In the genomic region with DNA sequence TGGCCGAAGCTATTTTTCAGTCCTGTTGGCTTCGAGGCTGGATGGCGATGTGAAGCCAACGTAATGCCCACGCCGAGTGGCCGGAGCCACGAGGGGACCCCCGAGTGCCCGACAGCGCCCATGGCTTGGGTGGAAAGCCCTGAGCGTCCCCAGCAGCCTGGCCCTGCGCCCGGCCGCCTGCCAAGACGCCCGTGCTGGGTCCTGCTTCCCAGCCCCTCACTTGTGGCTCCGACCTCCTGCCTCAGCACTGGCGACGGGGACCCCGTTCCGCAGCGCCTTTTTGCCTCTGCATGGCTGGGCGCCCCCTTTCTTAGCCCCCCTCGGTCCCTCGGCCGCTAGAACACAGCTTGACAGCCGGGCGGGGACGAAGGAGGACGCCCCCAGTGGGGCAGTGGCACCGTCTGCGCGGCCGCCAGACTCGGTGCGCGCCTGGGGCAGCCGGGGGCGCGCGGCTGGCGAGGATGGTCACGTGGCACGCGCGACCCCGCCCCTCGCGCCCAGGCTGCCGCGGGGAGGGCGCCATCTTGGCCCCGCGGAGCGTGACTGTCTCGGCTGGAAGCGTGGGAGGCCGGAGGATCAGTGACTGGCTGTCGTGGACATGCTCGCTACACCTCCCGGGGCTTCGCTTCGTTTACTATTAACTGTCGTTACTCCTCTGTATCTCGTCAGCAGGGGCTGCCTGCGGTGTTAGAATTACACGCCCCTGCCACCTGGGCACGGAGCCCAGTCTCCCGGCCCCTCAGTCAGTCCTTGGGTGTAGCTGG, we compare ENCODE assay signal across 1 cellular context.
A peak's percentile ranks its signal among the peaks of the same experiment; 100 is the strongest.
TF ChIP-seq lines count a peak whose summit lies in the region.

No MANE protein-coding gene starts in this region.

TF ChIP-seq in WTC11, 78 proteins besides CTCF, POLR2A, EP300 and RAD21 (continued from another document and continues in another):
- TF ChIP-seq, protein P1, sequence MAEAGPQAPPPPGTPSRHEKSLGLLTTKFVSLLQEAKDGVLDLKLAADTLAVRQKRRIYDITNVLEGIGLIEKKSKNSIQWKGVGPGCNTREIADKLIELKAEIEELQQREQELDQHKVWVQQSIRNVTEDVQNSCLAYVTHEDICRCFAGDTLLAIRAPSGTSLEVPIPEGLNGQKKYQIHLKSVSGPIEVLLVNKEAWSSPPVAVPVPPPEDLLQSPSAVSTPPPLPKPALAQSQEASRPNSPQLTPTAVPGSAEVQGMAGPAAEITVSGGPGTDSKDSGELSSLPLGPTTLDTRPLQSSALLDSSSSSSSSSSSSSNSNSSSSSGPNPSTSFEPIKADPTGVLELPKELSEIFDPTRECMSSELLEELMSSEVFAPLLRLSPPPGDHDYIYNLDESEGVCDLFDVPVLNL (CRISPR knock-in tag; IDR thresholded peaks at IDR 0.05; ENCODE audit: borderline replicate concordance, low read depth), result peak; percentile 56; the same call in 1 of the 2 replicates
- TF ChIP-seq, protein P2, sequence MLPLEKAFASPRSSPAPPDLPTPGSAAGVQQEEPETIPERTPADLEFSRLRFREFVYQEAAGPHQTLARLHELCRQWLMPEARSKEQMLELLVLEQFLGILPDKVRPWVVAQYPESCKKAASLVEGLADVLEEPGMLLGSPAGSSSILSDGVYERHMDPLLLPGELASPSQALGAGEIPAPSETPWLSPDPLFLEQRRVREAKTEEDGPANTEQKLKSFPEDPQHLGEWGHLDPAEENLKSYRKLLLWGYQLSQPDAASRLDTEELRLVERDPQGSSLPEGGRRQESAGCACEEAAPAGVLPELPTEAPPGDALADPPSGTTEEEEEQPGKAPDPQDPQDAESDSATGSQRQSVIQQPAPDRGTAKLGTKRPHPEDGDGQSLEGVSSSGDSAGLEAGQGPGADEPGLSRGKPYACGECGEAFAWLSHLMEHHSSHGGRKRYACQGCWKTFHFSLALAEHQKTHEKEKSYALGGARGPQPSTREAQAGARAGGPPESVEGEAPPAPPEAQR (CRISPR knock-in tag; IDR thresholded peaks at IDR 0.05), result no peak
- TF ChIP-seq NFE2L1 (CRISPR knock-in tag; IDR thresholded peaks at IDR 0.05) (no peak), HMGA2 (CRISPR knock-in tag; IDR thresholded peaks at IDR 0.05) (no peak), ZNF317 (CRISPR knock-in tag; IDR thresholded peaks at IDR 0.05; ENCODE audit: borderline replicate concordance, low read depth) (0 out of 2 replicates have a peak, but pooled peaks have one; percentile 40), OVOL2 (CRISPR knock-in tag; IDR thresholded peaks at IDR 0.05; ENCODE audit: borderline replicate concordance) (no peak), ETV6 (CRISPR knock-in tag; IDR thresholded peaks at IDR 0.05) (no peak; the same call in 1 of the 2 replicates), JAZF1 (CRISPR knock-in tag; IDR thresholded peaks at IDR 0.05) (no peak), FOXP1 (CRISPR knock-in tag; IDR thresholded peaks at IDR 0.05; ENCODE audit: borderline replicate concordance) (peak; percentile 79; the same call in 1 of the 2 replicates), RELA (CRISPR knock-in tag; IDR thresholded peaks at IDR 0.05; ENCODE audit: borderline replicate concordance) (no peak), JUN (CRISPR knock-in tag; IDR thresholded peaks at IDR 0.05) (no peak; the same call in 1 of the 2 replicates), GRHL2 (CRISPR knock-in tag; IDR thresholded peaks at IDR 0.05; ENCODE audit: insufficient replicate concordance, severe bottlenecking) (no peak), FOXJ3 (CRISPR knock-in tag; IDR thresholded peaks at IDR 0.05; ENCODE audit: borderline replicate concordance) (no peak), ZNF263 (CRISPR knock-in tag; IDR thresholded peaks at IDR 0.05; ENCODE audit: low read depth) (peak; percentile 46; the same call in 1 of the 2 replicates), ZNF138 (CRISPR knock-in tag; conservative IDR thresholded peaks at IDR 0.05) (no peak; the same call in 1 of the 2 replicates), TEAD4 (CRISPR knock-in tag; IDR thresholded peaks at IDR 0.05) (no peak), CREM (CRISPR knock-in tag; IDR thresholded peaks at IDR 0.05) (peak; percentile 77; the same call in 1 of the 2 replicates), NR3C1 (CRISPR knock-in tag; conservative IDR thresholded peaks at IDR 0.05; ENCODE audit: low read depth) (0 out of 2 replicates have a peak, but pooled peaks have one; percentile 48), ESRRA (CRISPR knock-in tag; IDR thresholded peaks at IDR 0.05; ENCODE audit: borderline replicate concordance) (no peak), RORB (CRISPR knock-in tag; IDR thresholded peaks at IDR 0.05) (no peak), KAT7 (CRISPR knock-in tag; IDR thresholded peaks at IDR 0.05; ENCODE audit: borderline replicate concordance) (peak; percentile 5; the same call in 1 of the 2 replicates), MXD4 (CRISPR knock-in tag; IDR thresholded peaks at IDR 0.05; ENCODE audit: borderline replicate concordance) (no peak), ZBTB21 (CRISPR knock-in tag; IDR thresholded peaks at IDR 0.05; ENCODE audit: borderline replicate concordance) (peak; percentile 67; the same call in 1 of the 2 replicates)
- TF ChIP-seq, protein P3, sequence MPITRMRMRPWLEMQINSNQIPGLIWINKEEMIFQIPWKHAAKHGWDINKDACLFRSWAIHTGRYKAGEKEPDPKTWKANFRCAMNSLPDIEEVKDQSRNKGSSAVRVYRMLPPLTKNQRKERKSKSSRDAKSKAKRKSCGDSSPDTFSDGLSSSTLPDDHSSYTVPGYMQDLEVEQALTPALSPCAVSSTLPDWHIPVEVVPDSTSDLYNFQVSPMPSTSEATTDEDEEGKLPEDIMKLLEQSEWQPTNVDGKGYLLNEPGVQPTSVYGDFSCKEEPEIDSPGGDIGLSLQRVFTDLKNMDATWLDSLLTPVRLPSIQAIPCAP (CRISPR knock-in tag; IDR thresholded peaks at IDR 0.05), result no peak; the same call in 1 of the 2 replicates
- TF ChIP-seq, protein P4, sequence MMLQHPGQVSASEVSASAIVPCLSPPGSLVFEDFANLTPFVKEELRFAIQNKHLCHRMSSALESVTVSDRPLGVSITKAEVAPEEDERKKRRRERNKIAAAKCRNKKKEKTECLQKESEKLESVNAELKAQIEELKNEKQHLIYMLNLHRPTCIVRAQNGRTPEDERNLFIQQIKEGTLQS (CRISPR knock-in tag; conservative IDR thresholded peaks at IDR 0.05), result no peak
- TF ChIP-seq, protein P5, sequence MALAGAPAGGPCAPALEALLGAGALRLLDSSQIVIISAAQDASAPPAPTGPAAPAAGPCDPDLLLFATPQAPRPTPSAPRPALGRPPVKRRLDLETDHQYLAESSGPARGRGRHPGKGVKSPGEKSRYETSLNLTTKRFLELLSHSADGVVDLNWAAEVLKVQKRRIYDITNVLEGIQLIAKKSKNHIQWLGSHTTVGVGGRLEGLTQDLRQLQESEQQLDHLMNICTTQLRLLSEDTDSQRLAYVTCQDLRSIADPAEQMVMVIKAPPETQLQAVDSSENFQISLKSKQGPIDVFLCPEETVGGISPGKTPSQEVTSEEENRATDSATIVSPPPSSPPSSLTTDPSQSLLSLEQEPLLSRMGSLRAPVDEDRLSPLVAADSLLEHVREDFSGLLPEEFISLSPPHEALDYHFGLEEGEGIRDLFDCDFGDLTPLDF (CRISPR knock-in tag; IDR thresholded peaks at IDR 0.05), result no peak
- TF ChIP-seq, protein P6, sequence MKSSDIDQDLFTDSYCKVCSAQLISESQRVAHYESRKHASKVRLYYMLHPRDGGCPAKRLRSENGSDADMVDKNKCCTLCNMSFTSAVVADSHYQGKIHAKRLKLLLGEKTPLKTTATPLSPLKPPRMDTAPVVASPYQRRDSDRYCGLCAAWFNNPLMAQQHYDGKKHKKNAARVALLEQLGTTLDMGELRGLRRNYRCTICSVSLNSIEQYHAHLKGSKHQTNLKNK (CRISPR knock-in tag; IDR thresholded peaks at IDR 0.05), result no peak
- TF ChIP-seq, protein P7, sequence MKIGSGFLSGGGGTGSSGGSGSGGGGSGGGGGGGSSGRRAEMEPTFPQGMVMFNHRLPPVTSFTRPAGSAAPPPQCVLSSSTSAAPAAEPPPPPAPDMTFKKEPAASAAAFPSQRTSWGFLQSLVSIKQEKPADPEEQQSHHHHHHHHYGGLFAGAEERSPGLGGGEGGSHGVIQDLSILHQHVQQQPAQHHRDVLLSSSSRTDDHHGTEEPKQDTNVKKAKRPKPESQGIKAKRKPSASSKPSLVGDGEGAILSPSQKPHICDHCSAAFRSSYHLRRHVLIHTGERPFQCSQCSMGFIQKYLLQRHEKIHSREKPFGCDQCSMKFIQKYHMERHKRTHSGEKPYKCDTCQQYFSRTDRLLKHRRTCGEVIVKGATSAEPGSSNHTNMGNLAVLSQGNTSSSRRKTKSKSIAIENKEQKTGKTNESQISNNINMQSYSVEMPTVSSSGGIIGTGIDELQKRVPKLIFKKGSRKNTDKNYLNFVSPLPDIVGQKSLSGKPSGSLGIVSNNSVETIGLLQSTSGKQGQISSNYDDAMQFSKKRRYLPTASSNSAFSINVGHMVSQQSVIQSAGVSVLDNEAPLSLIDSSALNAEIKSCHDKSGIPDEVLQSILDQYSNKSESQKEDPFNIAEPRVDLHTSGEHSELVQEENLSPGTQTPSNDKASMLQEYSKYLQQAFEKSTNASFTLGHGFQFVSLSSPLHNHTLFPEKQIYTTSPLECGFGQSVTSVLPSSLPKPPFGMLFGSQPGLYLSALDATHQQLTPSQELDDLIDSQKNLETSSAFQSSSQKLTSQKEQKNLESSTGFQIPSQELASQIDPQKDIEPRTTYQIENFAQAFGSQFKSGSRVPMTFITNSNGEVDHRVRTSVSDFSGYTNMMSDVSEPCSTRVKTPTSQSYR (CRISPR knock-in tag; IDR thresholded peaks at IDR 0.05), result no peak
- TF ChIP-seq, protein P8, sequence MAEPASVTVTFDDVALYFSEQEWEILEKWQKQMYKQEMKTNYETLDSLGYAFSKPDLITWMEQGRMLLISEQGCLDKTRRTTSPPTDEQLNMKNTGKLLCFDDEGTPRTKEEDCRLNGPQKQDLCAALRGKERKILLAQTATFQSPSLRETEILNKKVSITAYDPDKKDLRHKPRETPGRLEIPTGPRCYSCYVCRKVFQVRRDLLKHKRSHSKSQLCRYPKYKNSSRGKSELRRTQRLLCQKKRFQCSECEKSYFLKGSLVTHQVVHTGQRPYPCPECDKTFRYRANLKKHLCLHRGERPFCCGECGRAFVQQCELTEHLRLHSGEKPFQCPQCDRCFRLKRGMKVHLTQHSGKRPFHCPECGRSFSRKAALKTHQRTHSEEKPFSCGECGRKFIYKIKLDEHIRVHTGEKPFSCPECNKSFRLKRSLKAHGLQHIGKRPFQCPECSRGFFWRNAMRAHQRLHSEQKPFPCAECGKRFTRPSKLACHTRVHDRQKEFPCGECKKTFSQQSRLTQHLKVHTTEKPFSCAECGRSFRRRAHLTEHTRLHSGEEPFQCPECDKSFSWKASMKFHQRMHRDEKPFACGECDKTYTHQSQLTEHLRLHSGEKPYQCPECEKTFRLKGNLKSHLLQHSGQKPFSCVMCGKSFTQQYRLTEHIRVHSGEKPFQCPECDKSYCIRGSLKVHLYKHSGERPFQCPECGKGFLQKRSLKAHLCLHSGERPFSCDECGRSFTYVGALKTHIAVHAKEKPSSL (CRISPR knock-in tag; conservative IDR thresholded peaks at IDR 0.05), result no peak
- TF ChIP-seq, protein P9, sequence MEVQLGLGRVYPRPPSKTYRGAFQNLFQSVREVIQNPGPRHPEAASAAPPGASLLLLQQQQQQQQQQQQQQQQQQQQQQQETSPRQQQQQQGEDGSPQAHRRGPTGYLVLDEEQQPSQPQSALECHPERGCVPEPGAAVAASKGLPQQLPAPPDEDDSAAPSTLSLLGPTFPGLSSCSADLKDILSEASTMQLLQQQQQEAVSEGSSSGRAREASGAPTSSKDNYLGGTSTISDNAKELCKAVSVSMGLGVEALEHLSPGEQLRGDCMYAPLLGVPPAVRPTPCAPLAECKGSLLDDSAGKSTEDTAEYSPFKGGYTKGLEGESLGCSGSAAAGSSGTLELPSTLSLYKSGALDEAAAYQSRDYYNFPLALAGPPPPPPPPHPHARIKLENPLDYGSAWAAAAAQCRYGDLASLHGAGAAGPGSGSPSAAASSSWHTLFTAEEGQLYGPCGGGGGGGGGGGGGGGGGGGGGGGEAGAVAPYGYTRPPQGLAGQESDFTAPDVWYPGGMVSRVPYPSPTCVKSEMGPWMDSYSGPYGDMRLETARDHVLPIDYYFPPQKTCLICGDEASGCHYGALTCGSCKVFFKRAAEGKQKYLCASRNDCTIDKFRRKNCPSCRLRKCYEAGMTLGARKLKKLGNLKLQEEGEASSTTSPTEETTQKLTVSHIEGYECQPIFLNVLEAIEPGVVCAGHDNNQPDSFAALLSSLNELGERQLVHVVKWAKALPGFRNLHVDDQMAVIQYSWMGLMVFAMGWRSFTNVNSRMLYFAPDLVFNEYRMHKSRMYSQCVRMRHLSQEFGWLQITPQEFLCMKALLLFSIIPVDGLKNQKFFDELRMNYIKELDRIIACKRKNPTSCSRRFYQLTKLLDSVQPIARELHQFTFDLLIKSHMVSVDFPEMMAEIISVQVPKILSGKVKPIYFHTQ (CRISPR knock-in tag; IDR thresholded peaks at IDR 0.05), result no peak
- TF ChIP-seq, protein P10, sequence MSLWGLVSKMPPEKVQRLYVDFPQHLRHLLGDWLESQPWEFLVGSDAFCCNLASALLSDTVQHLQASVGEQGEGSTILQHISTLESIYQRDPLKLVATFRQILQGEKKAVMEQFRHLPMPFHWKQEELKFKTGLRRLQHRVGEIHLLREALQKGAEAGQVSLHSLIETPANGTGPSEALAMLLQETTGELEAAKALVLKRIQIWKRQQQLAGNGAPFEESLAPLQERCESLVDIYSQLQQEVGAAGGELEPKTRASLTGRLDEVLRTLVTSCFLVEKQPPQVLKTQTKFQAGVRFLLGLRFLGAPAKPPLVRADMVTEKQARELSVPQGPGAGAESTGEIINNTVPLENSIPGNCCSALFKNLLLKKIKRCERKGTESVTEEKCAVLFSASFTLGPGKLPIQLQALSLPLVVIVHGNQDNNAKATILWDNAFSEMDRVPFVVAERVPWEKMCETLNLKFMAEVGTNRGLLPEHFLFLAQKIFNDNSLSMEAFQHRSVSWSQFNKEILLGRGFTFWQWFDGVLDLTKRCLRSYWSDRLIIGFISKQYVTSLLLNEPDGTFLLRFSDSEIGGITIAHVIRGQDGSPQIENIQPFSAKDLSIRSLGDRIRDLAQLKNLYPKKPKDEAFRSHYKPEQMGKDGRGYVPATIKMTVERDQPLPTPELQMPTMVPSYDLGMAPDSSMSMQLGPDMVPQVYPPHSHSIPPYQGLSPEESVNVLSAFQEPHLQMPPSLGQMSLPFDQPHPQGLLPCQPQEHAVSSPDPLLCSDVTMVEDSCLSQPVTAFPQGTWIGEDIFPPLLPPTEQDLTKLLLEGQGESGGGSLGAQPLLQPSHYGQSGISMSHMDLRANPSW (CRISPR knock-in tag; conservative IDR thresholded peaks at IDR 0.05; ENCODE audit: low read depth), result no peak
- TF ChIP-seq, protein P11, sequence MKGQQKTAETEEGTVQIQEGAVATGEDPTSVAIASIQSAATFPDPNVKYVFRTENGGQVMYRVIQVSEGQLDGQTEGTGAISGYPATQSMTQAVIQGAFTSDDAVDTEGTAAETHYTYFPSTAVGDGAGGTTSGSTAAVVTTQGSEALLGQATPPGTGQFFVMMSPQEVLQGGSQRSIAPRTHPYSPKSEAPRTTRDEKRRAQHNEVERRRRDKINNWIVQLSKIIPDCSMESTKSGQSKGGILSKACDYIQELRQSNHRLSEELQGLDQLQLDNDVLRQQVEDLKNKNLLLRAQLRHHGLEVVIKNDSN (CRISPR knock-in tag; IDR thresholded peaks at IDR 0.05), result peak; percentile 86
- TF ChIP-seq, protein P12, sequence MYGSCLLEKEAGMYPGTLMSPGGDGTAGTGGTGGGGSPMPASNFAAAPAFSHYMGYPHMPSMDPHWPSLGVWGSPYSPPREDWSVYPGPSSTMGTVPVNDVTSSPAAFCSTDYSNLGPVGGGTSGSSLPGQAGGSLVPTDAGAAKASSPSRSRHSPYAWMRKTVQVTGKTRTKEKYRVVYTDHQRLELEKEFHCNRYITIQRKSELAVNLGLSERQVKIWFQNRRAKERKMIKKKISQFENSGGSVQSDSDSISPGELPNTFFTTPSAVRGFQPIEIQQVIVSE (CRISPR knock-in tag; IDR thresholded peaks at IDR 0.05; ENCODE audit: borderline replicate concordance), result no peak
- TF ChIP-seq, protein P13, sequence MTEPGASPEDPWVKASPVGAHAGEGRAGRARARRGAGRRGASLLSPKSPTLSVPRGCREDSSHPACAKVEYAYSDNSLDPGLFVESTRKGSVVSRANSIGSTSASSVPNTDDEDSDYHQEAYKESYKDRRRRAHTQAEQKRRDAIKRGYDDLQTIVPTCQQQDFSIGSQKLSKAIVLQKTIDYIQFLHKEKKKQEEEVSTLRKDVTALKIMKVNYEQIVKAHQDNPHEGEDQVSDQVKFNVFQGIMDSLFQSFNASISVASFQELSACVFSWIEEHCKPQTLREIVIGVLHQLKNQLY (CRISPR knock-in tag; IDR thresholded peaks at IDR 0.05), result 0 out of 2 replicates have a peak, but pooled peaks have one; percentile 36
